ENCODE assay signal across 8 cellular contexts in the genomic region with DNA sequence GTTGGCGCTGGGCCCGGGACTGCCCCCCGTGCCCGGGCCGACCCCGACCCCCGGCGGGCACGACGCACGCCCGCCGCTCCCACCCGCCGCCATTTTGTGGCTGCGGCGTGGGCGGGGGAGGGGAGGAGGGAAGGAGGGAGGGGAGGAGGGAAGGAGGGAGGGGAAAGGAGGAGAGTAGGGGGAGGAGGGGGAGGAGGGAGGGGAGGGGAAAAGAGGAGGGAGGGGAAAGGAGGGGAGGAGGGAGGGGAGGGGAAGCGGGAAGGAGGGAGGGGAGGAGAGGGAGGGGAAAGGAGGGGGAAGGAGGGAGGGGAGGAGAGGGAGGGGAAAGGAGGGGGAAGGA. TPM values are rescaled to one million over a fixed set of nuclear protein-coding genes. Genes with fewer than 3 reads are reported as not detected.
DNase-seq lines count a peak whose midpoint lies in the region; ATAC-seq, FAIRE-seq and TF ChIP-seq lines count a peak whose summit lies in the region.

A gene (minus strand): TSS at position 104 of the 340 bp plus-strand sequence. CDS start 11 bp downstream, at position 93.

- H3K27me3 ChIP-seq in endothelial cell of umbilical vein (ENCODE audit: control insufficient read depth in 2 of 2, insufficient read depth in 2 of 2, low read length in 2 of 2) (no peaks in the 10 kb centered on the region), mononuclear cell (ENCODE audit: insufficient read depth, low read length) (no peaks in the 10 kb centered on the region)

- TF ChIP-seq CTCF in GM12875 (IDR thresholded peaks at IDR 0.05; ENCODE audit: borderline replicate concordance, insufficient read depth, low read depth, low read length) (no peak), endothelial cell of umbilical vein (IDR thresholded peaks at IDR 0.05; ENCODE audit: extremely low read depth in 1 of 2, insufficient read depth in 1 of 2, low read depth in 1 of 2, low read length in 2 of 2) (no peak)

- no peaks in the 10 kb centered on the region for H3K9me1 ChIP-seq in endothelial cell of umbilical vein (replicated peaks; ENCODE audit: control insufficient read depth, extremely low read depth, insufficient read depth, low read length)

- no peaks in the 10 kb centered on the region for H3K9me3 Mint-ChIP-seq in stimulated activated naive B cell treated with anti-CD40 and anti-IgM and Interleukin-4, amounts not matched to agents 10 μg/mL and 1 μg/mL and 100 μg/mL, for 72 hours

- TF ChIP-seq POLR2A in endothelial cell of umbilical vein (IDR thresholded peaks at IDR 0.05; ENCODE audit: low read depth, low read length), result no peak

- CTCF ChIA-PET in endothelial cell of umbilical vein (lab: Charles Lee), result interaction anchor here (6.0 kb wide), 1 partner anchor 53 kb away, joined by 75 read pairs; no protein-coding TSS in a partner anchor

- peaks cover 12% of the 10 kb centered on the region for H3K79me2 ChIP-seq in endothelial cell of umbilical vein (ENCODE audit: control insufficient read depth, insufficient read depth, low read length)

- DNase-seq in NCI-H1930 (lab: John Stamatoyannopoulos, UW) (peak; percentile 14 to 50), endothelial cell of umbilical vein (ENCODE audit: low read depth, low spot score) (no peak)
- DNase-seq in activated CD8-positive, alpha-beta memory T cell treated with anti-CD3 and anti-CD28 coated beads for 4 hours (ENCODE audit: low read depth in 2 of 2), result peak; percentile 26 to 39
- no peak for DNase-seq in stimulated activated naive B cell treated with anti-CD40 and anti-IgM and Interleukin-4, amounts not matched to agents 10 μg/mL and 1 μg/mL and 100 μg/mL, for 72 hours

- POLR2A ChIA-PET in endothelial cell of umbilical vein (lab: Charles Lee), result interaction anchor here (1.0 kb wide), 1 partner anchor 79 kb away, joined by 4 read pairs; no protein-coding TSS in a partner anchor

- FAIRE-seq in endothelial cell of umbilical vein (lab: Jason Lieb, UNC), result no peak

- H2AFZ ChIP-seq in endothelial cell of umbilical vein (ENCODE audit: low read depth, low read length), result no peak within 1 kb of the TSS

- H3K9me3 ChIP-seq in endothelial cell of umbilical vein (replicated peaks; ENCODE audit: control insufficient read depth, insufficient read depth, low read length) (no peaks in the 10 kb centered on the region), mononuclear cell (ENCODE audit: low read depth, low read length) (no peaks in the 10 kb centered on the region)

- no peaks in the 10 kb centered on the region for H4K20me1 ChIP-seq in endothelial cell of umbilical vein (replicated peaks; ENCODE audit: control insufficient read depth, extremely low read depth, insufficient read depth, low read length)

- peak within 1 kb of the TSS; percentile 89 for H3K27ac Mint-ChIP-seq in stimulated activated naive B cell treated with anti-CD40 and anti-IgM and Interleukin-4, amounts not matched to agents 10 μg/mL and 1 μg/mL and 100 μg/mL, for 72 hours

- H3K27ac ChIP-seq in endothelial cell of umbilical vein (ENCODE audit: insufficient read depth, low read depth, low read length), result no peak within 1 kb of the TSS

- intact Hi-C loops in endothelial cell of umbilical vein (cut with micrococcal nuclease), result no loop called here

- H3K4me1 ChIP-seq in endothelial cell of umbilical vein (ENCODE audit: control insufficient read depth, extremely low read depth, insufficient read depth, low read length) (no peaks in the 10 kb centered on the region), mononuclear cell (ENCODE audit: insufficient read depth, low read length) (peaks cover 17% of the 10 kb centered on the region)

- peak within 1 kb of the TSS; percentile 83 to 88 for H3K4me3 Mint-ChIP-seq in stimulated activated naive B cell treated with anti-CD40 and anti-IgM and Interleukin-4, amounts not matched to agents 10 μg/mL and 1 μg/mL and 100 μg/mL, for 72 hours

- peak within 1 kb of the TSS; percentile 36 for H3K4me2 ChIP-seq in endothelial cell of umbilical vein (ENCODE audit: insufficient read depth, low read length)

- H3K36me3 Mint-ChIP-seq in stimulated activated naive B cell treated with anti-CD40 and anti-IgM and Interleukin-4, amounts not matched to agents 10 μg/mL and 1 μg/mL and 100 μg/mL, for 72 hours, result peaks cover 24 to 27% of the 10 kb centered on the region in 2 donors

- H3K27me3 Mint-ChIP-seq in stimulated activated naive B cell treated with anti-CD40 and anti-IgM and Interleukin-4, amounts not matched to agents 10 μg/mL and 1 μg/mL and 100 μg/mL, for 72 hours, result no peaks in the 10 kb centered on the region

- no peak within 1 kb of the TSS for H3K9ac ChIP-seq in endothelial cell of umbilical vein (replicated peaks; ENCODE audit: extremely low read depth, insufficient read depth, low read length)

- dilution Hi-C loops in endothelial cell of umbilical vein (cut with MboI; ENCODE audit: extremely low pct_ligation_motif_present, low sequenced_read_pairs), result no loop called here

- peak in 1 of 2 donors; percentile 33 for ATAC-seq in stimulated activated naive B cell treated with anti-CD40 and anti-IgM and Interleukin-4, amounts not matched to agents 10 μg/mL and 1 μg/mL and 100 μg/mL, for 72 hours (replicated peaks)
- ATAC-seq in GM21381 (IDR thresholded peaks at IDR 0.05; ENCODE audit: unreplicated experiment), result no peak
- no peak for ATAC-seq in HG02588 (IDR thresholded peaks at IDR 0.05; ENCODE audit: unreplicated experiment)

- H3K36me3 ChIP-seq in endothelial cell of umbilical vein (ENCODE audit: control insufficient read depth in 2 of 2, extremely low read depth in 1 of 2, insufficient read depth in 2 of 2, low read length in 2 of 2), result no peaks in the 10 kb centered on the region

- no TSS peak for BruUV-seq in endothelial cell of umbilical vein (replicated peaks; lab: Mats Ljungman, UMichigan)

- H3K4me3 ChIP-seq in GM12875 (ENCODE audit: low read depth, low read length) (peak within 1 kb of the TSS; percentile 74), endothelial cell of umbilical vein (replicated peaks in 1 of 3; ENCODE audit: insufficient read depth in 1 of 3, low read depth in 1 of 3, low read length in 3 of 3) (peak within 1 kb of the TSS; percentile 10 to 52 (median 48)), mononuclear cell (ENCODE audit: low read length) (no peak within 1 kb of the TSS)

- H3K4me1 Mint-ChIP-seq in stimulated activated naive B cell treated with anti-CD40 and anti-IgM and Interleukin-4, amounts not matched to agents 10 μg/mL and 1 μg/mL and 100 μg/mL, for 72 hours, result peaks cover 33 to 62% of the 10 kb centered on the region in 2 donors

TF ChIP-seq in endothelial cell of umbilical vein, 7 proteins besides CTCF, POLR2A, EP300 and RAD21:
- TF ChIP-seq GATA2 (IDR thresholded peaks at IDR 0.05; ENCODE audit: insufficient read depth, insufficient read length, low read depth, low read length) (no peak), MYC (IDR thresholded peaks at IDR 0.05; ENCODE audit: low read depth, low read length) (no peak), FOS (IDR thresholded peaks at IDR 0.05; ENCODE audit: borderline replicate concordance, insufficient read depth, low read length) (no peak), POLR2AphosphoS5 (IDR thresholded peaks at IDR 0.05; ENCODE audit: insufficient read depth, low read depth, low read length) (no peak), JUN (IDR thresholded peaks at IDR 0.05; ENCODE audit: borderline replicate concordance, insufficient read depth, insufficient read length, low read depth) (no peak), EZH2 (IDR thresholded peaks at IDR 0.05; ENCODE audit: borderline replicate concordance, low read depth, low read length, severe bottlenecking) (no peak)
- TF ChIP-seq, protein P1, sequence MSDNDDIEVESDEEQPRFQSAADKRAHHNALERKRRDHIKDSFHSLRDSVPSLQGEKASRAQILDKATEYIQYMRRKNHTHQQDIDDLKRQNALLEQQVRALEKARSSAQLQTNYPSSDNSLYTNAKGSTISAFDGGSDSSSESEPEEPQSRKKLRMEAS (IDR thresholded peaks at IDR 0.05; ENCODE audit: insufficient read depth, insufficient read length), result no peak

RNA-seq across cellular contexts. Expression of the gene that starts here (rescaled TPM):
- total RNA-seq in endothelial cell of umbilical vein (73.1 and 78.2 TPM in 2 replicates), mononuclear cell (23.2 TPM)
- 59.2 and 76.1 TPM in 2 replicates for polyA plus RNA-seq in endothelial cell of umbilical vein
- 25.7 and 39.0 TPM in 2 replicates for polyA plus RNA-seq in endothelial cell of umbilical vein (2011; cell fraction: cytosol; rRNA removed)
- 28.3 and 30.7 TPM in 2 replicates for polyA plus RNA-seq in endothelial cell of umbilical vein (2011; cell fraction: nucleus; rRNA removed)
- polyA plus RNA-seq in endothelial cell of umbilical vein (2012), result 70.1 and 98.8 TPM in 2 replicates
- 30.8 and 35.3 TPM in 2 replicates for polyA minus RNA-seq in endothelial cell of umbilical vein
- 32.0 TPM for polyA minus RNA-seq in endothelial cell of umbilical vein (2011; cell fraction: cytosol; rRNA and poly(A)+ RNA removed)
- polyA minus RNA-seq in endothelial cell of umbilical vein (2011; cell fraction: nucleus; rRNA and poly(A)+ RNA removed), result 9.5 and 22.0 TPM in 2 replicates

Comparison
In these comparisons a context has a peak if more than half of its experiments do, and no peak if none do; other contexts are left out.
1. DNase-seq: peak in NCI-H1930 (2 of 2) and activated CD8-positive, alpha-beta memory T cell treated with anti-CD3 and anti-CD28 coated beads for 4 hours (2 of 2); none in endothelial cell of umbilical vein (single experiment) and stimulated activated naive B cell treated with anti-CD40 and anti-IgM and Interleukin-4, amounts not matched to agents 10 μg/mL and 1 μg/mL and 100 μg/mL, for 72 hours (single experiment).